1 cellular context compared by ENCODE assay signal in genomic region chr3:44918581-44918980, GRCh38.
A peak's percentile ranks its signal among the peaks of the same experiment; 100 is the strongest.
TF ChIP-seq lines count a peak whose summit lies in the region.

No MANE protein-coding gene starts in this region.

TF ChIP-seq in HepG2, 621 proteins besides CTCF, POLR2A, EP300 and RAD21:
- TF ChIP-seq DNMT1 (CRISPR knock-in tag; IDR thresholded peaks at IDR 0.05) (no peak), SSRP1 (CRISPR knock-in tag; IDR thresholded peaks at IDR 0.05) (no peak), AGO2 (optimal IDR thresholded peaks at IDR 0.05; ENCODE audit: low read depth, low read length) (peak; percentile 22), MLXIP (CRISPR knock-in tag; IDR thresholded peaks at IDR 0.05; ENCODE audit: borderline replicate concordance) (no peak)
TF ChIP-seq in HepG2: peak in this region for 1.
